In genomic region chr5:179293276-179293675, GRCh38 we compare ENCODE assay signal across 18 cellular contexts. TPM values are rescaled to one million over a fixed set of nuclear protein-coding genes. Genes with fewer than 3 reads are reported as not detected.
DNase-seq lines count a peak whose midpoint lies in the region; ATAC-seq and TF ChIP-seq lines count a peak whose summit lies in the region.
"Had no signal": no experiment of that assay in that cellular context is flagged by ENCODE, and none has a peak within 500 bp of the region (broad histone marks: within the 10 kb centered on the region; RNA-seq: fewer than 3 reads in every experiment).

No MANE protein-coding gene starts in this region.

- peak; percentile 75 for DNase-seq in AG20443 (ENCODE audit: low spot score)
- peak; percentile 6 for DNase-seq in NCI-H460 (ENCODE audit: extremely low read depth, low read depth)
- DNase-seq in left kidney (ENCODE audit: low read depth, low spot score), result peak; percentile 41
- peak in 1 of 2 donors; percentile 50 for DNase-seq in gastrocnemius medialis
- no peak for DNase-seq in SJCRH30
- DNase-seq in NCI-H2227 (lab: John Stamatoyannopoulos, UW; ENCODE audit: unreplicated experiment), result no peak
- DNase-seq: central memory CD4-positive, alpha-beta T cell; immature natural killer cell; mesendoderm; NCI-H1105 treated with DMSO at 0.1 percent for 48 hours; NCI-H2107; OCI-M1; stimulated activated CD4-positive, alpha-beta T cell treated with anti-CD3 and anti-CD28 coated beads, Interleukin-1b, Interleukin-23, amount 100 ng/mL, for 48 hours had no signal

- in situ Hi-C loops in gastrocnemius medialis (cut with MboI; ENCODE audit: low sequenced_read_pairs in 4 of 4), result no loop called here

- intact Hi-C loops in gastrocnemius medialis (cut with DNase I; ENCODE audit: low total_unique reads), result no loop called here

- ATAC-seq in gastrocnemius medialis (peak; percentile 58 to 85), HG03095 (IDR thresholded peaks at IDR 0.05; ENCODE audit: unreplicated experiment) (no peak)
- ATAC-seq: esophagus mucosa, GM12878 had no signal

- no peaks in the 10 kb centered on the region for H3K9me3 ChIP-seq in gastrocnemius medialis
- no peaks in the 10 kb centered on the region for H3K9me3 ChIP-seq in SJCRH30 (replicated peaks)

- peaks cover 3 to 9% of the 10 kb centered on the region in 2 donors for H3K4me1 ChIP-seq in gastrocnemius medialis
- no peaks in the 10 kb centered on the region for H3K4me1 ChIP-seq in SJCRH30

- no peak for TF ChIP-seq CTCF in gastrocnemius medialis (IDR thresholded peaks at IDR 0.05 in 4 of 5, conservative IDR thresholded peaks at IDR 0.05 in 1 of 5)

- no peaks in the 10 kb centered on the region for H3K36me3 ChIP-seq in gastrocnemius medialis
- H3K36me3 ChIP-seq in SJCRH30, result no peaks in the 10 kb centered on the region

- no peak for TF ChIP-seq POLR2A in gastrocnemius medialis (IDR thresholded peaks at IDR 0.05)

- H3K27me3 ChIP-seq in gastrocnemius medialis, result no peaks in the 10 kb centered on the region
- no peaks in the 10 kb centered on the region for H3K27me3 ChIP-seq in SJCRH30

- H3K4me3 ChIP-seq in gastrocnemius medialis (no peak overlapping the region), SJCRH30 (no peak overlapping the region)
- H3K4me3 ChIP-seq: GM12878 had no signal

- peak overlapping the region in 1 of 4 donors; percentile 72 for H3K27ac ChIP-seq in gastrocnemius medialis
- H3K27ac ChIP-seq in SJCRH30, result no peak overlapping the region

RNA-seq across cellular contexts. Expression of gene ADAMTS2, which starts 52.0 kb away (rescaled TPM):
- total RNA-seq in NCI-H460 (2014; rRNA removed; shearing (Covaris generic)), result not detected in 2 replicates
- 0.07 and 0.71 TPM in 2 replicates for polyA plus RNA-seq in NCI-H460 (2014; cell fraction: nucleus; rRNA removed)
- 1 to 10 TPM in 3 of 4 donors, under 1 TPM in 1; 0.78 to 3.8 (median 2.0) TPM for total RNA-seq in gastrocnemius medialis
- total RNA-seq in SJCRH30 (2014; rRNA removed; shearing (Covaris generic)), result not detected in 2 replicates
- total RNA-seq: activated CD8-positive, alpha-beta memory T cell treated with anti-CD3 and anti-CD28 coated beads for 36 hours; activated T-helper 2 cell treated with anti-CD3 and anti-CD28 coated beads, Interferon-gamma antibody, Interleukin-2, Interleukin-4, amounts not matched to agents 10 μg/mL and 5 μg/mL and 100 μg/mL, durations not matched to agents 14 hours and 24 hours and 36 hours had no signal

Comparison
In these comparisons a context has a peak if more than half of its experiments do, and no peak if none do; other contexts are left out.
1. DNase-seq: peak in AG20443 (single experiment), NCI-H460 (single experiment) and left kidney (single experiment); none in SJCRH30 (0 of 2) and NCI-H2227 (single experiment).